Comparison of ENCODE assay signal across 24 cellular contexts in genomic region chr9:16025627-16026026, GRCh38.
"Had no signal": no experiment of that assay in that cellular context is flagged by ENCODE, and none has a peak within 500 bp of the region (broad histone marks: within the 10 kb centered on the region; RNA-seq: fewer than 3 reads in every experiment).

No MANE protein-coding gene starts in this region.

- H3K4me1 ChIP-seq: colonic mucosa, esophagus squamous epithelium, gastrocnemius medialis, heart left ventricle, left lung, lower lobe of right lung had no signal

- H3K4me3 ChIP-seq: colonic mucosa, esophagus squamous epithelium, gastrocnemius medialis, heart left ventricle, hepatocyte, left lung, lower lobe of right lung had no signal

- ATAC-seq: effector memory CD8-positive, alpha-beta T cell; esophagus mucosa; left lung; lower lobe of right lung had no signal

- H3K27me3 ChIP-seq: colonic mucosa, esophagus squamous epithelium, gastrocnemius medialis, heart left ventricle, hepatocyte, left lung had no signal

- H3K27ac ChIP-seq: colonic mucosa, epithelial cell of prostate, esophagus squamous epithelium, gastrocnemius medialis, heart left ventricle, hepatocyte, left lung, lower lobe of right lung had no signal

- H2AFZ ChIP-seq: hepatocyte had no signal

- H3K4me2 ChIP-seq: hepatocyte had no signal

- DNase-seq: cerebellar nuclear complex; colonic mucosa; cortex of kidney; effector CD8-positive, alpha-beta T cell; effector memory CD8-positive, alpha-beta T cell; endodermal cell; erythroblast; esophagus squamous epithelium; foreskin fibroblast; foreskin melanocyte; gastrocnemius medialis; heart left ventricle; hypothalamus; immature natural killer cell; islet precursor cell; kidney; kidney glomerular epithelial cell; left lung; lower lobe of right lung; mesendoderm; midbrain had no signal

- H3K9me3 ChIP-seq: colonic mucosa, esophagus squamous epithelium, gastrocnemius medialis, heart left ventricle, left lung, lower lobe of right lung had no signal

- H3K36me3 ChIP-seq: colonic mucosa, esophagus squamous epithelium, gastrocnemius medialis, heart left ventricle, left lung, lower lobe of right lung had no signal
